In the genomic region with DNA sequence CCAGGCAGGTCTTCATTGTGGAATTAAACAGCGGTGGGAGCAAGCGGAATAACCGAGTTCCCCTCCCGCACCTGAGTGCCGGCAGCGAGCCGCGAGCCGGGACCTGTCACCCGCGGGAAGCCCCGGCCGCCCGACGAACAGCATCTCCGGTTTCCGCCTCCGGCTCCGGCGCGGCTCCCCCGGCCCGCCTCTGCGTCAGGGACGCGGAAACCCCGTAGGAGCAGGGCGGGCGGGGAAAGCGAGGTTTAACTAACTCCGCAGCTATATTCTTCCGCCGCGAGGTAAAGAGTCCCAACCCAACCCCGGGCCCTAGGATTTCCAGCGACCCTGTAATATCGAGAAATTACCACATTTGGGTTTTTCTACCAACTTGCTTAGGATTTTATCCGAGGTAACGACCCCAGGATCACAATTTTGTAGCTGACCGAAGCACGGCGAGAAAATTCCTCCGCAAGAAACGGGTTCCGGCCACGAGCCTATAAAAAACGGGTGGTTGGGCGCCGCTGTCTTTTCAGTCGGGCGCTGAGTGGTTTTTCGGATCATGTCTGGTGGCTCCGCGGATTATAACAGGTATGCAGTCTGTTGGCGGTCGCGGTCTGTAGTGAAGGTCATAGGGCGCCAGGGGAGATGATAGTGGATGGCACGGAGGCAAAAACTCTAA, we compare ENCODE assay signal across 1 cellular context.
TF ChIP-seq lines count a peak whose summit lies in the region.

A gene (plus strand): TSS at position 508 of the 661 bp plus-strand sequence. CDS start 34 bp downstream, at position 542.

TF ChIP-seq in HepG2, 621 proteins besides CTCF, POLR2A, EP300 and RAD21 (continued from another document and continues in another):
- TF ChIP-seq, protein P1, sequence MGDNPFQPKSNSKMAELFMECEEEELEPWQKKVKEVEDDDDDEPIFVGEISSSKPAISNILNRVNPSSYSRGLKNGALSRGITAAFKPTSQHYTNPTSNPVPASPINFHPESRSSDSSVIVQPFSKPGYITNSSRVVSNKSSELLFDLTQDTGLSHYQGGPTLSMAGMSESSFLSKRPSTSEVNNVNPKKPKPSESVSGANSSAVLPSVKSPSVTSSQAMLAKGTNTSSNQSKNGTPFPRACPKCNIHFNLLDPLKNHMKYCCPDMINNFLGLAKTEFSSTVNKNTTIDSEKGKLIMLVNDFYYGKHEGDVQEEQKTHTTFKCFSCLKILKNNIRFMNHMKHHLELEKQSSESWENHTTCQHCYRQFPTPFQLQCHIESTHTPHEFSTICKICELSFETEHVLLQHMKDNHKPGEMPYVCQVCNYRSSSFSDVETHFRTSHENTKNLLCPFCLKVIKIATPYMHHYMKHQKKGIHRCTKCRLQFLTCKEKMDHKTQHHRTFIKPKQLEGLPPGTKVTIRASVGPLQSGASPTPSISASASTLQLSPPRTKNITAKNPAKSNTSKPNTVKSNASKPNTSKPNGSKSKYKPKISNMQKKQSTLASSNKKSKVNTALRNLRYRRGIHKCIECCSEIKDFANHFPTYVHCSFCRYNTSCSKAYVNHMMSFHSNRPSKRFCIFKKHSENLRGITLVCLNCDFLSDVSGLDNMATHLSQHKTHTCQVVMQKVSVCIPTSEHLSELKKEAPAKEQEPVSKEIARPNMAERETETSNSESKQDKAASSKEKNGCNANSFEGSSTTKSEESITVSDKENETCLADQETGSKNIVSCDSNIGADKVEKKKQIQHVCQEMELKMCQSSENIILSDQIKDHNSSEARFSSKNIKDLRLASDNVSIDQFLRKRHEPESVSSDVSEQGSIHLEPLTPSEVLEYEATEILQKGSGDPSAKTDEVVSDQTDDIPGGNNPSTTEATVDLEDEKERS (CRISPR knock-in tag; IDR thresholded peaks at IDR 0.05) = 0 out of 2 replicates have a peak, but pooled peaks have one; percentile 74
- TF ChIP-seq RORA (CRISPR knock-in tag; IDR thresholded peaks at IDR 0.05) = no peak
- TF ChIP-seq PHF8 (CRISPR knock-in tag; IDR thresholded peaks at IDR 0.05) = peak; percentile 73
- no peak for TF ChIP-seq ZFP62 (CRISPR knock-in tag; IDR thresholded peaks at IDR 0.05)
- 0 out of 2 replicates have a peak, but pooled peaks have one; percentile 39 for TF ChIP-seq AKAP8 (CRISPR knock-in tag; IDR thresholded peaks at IDR 0.05)
- TF ChIP-seq ZNF136 (CRISPR knock-in tag; IDR thresholded peaks at IDR 0.05; ENCODE audit: low read depth) = peak; percentile 94
- no peak for TF ChIP-seq PAX8 (CRISPR knock-in tag; IDR thresholded peaks at IDR 0.05; ENCODE audit: borderline replicate concordance)
- no peak; the same call in 1 of the 2 replicates for TF ChIP-seq ZNF234 (CRISPR knock-in tag; conservative IDR thresholded peaks at IDR 0.05)
- TF ChIP-seq, protein P2, sequence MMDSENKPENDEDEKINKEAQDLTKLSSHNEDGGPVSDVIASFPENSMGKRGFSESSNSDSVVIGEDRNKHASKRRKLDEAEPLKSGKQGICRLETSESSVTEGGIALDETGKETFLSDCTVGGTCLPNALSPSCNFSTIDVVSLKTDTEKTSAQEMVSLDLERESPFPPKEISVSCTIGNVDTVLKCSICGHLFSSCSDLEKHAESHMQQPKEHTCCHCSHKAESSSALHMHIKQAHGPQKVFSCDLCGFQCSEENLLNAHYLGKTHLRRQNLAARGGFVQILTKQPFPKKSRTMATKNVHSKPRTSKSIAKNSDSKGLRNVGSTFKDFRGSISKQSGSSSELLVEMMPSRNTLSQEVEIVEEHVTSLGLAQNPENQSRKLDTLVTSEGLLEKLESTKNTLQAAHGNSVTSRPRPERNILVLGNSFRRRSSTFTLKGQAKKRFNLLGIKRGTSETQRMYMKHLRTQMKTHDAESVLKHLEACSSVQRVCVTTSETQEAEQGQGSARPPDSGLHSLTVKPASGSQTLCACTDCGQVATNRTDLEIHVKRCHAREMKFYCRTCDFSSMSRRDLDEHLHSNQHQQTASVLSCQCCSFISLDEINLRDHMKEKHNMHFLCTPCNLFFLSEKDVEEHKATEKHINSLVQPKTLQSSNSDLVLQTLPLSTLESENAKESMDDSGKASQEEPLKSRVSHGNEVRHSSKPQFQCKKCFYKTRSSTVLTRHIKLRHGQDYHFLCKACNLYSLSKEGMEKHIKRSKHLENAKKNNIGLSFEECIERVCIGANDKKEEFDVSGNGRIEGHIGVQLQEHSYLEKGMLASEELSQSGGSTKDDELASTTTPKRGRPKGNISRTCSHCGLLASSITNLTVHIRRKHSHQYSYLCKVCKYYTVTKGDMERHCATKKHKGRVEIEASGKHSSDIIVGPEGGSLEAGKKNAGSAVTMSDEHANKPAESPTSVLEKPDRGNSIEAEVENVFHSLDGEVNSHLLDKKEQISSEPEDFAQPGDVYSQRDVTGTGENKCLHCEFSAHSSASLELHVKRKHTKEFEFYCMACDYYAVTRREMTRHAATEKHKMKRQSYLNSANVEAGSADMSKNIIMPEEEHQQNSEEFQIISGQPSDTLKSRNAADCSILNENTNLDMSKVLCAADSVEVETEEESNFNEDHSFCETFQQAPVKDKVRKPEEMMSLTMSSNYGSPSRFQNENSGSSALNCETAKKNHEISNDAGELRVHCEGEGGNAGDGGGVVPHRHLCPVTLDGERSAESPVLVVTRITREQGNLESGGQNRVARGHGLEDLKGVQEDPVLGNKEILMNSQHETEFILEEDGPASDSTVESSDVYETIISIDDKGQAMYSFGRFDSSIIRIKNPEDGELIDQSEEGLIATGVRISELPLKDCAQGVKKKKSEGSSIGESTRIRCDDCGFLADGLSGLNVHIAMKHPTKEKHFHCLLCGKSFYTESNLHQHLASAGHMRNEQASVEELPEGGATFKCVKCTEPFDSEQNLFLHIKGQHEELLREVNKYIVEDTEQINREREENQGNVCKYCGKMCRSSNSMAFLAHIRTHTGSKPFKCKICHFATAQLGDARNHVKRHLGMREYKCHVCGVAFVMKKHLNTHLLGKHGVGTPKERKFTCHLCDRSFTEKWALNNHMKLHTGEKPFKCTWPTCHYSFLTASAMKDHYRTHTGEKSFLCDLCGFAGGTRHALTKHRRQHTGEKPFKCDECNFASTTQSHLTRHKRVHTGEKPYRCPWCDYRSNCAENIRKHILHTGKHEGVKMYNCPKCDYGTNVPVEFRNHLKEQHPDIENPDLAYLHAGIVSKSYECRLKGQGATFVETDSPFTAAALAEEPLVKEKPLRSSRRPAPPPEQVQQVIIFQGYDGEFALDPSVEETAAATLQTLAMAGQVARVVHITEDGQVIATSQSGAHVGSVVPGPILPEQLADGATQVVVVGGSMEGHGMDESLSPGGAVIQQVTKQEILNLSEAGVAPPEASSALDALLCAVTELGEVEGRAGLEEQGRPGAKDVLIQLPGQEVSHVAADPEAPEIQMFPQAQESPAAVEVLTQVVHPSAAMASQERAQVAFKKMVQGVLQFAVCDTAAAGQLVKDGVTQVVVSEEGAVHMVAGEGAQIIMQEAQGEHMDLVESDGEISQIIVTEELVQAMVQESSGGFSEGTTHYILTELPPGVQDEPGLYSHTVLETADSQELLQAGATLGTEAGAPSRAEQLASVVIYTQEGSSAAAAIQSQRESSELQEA (CRISPR knock-in tag; IDR thresholded peaks at IDR 0.05; ENCODE audit: not compliant biosample characterization) = no peak
- TF ChIP-seq MTA1 (CRISPR knock-in tag; IDR thresholded peaks at IDR 0.05; ENCODE audit: borderline replicate concordance) = peak; percentile 84; the same call in 1 of the 2 replicates
- TF ChIP-seq, protein P3, sequence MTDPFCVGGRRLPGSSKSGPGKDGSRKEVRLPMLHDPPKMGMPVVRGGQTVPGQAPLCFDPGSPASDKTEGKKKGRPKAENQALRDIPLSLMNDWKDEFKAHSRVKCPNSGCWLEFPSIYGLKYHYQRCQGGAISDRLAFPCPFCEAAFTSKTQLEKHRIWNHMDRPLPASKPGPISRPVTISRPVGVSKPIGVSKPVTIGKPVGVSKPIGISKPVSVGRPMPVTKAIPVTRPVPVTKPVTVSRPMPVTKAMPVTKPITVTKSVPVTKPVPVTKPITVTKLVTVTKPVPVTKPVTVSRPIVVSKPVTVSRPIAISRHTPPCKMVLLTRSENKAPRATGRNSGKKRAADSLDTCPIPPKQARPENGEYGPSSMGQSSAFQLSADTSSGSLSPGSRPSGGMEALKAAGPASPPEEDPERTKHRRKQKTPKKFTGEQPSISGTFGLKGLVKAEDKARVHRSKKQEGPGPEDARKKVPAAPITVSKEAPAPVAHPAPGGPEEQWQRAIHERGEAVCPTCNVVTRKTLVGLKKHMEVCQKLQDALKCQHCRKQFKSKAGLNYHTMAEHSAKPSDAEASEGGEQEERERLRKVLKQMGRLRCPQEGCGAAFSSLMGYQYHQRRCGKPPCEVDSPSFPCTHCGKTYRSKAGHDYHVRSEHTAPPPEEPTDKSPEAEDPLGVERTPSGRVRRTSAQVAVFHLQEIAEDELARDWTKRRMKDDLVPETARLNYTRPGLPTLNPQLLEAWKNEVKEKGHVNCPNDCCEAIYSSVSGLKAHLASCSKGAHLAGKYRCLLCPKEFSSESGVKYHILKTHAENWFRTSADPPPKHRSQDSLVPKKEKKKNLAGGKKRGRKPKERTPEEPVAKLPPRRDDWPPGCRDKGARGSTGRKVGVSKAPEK (CRISPR knock-in tag; IDR thresholded peaks at IDR 0.05; ENCODE audit: borderline replicate concordance) = no peak
- TF ChIP-seq JUNB (CRISPR knock-in tag; IDR thresholded peaks at IDR 0.05; ENCODE audit: borderline replicate concordance) = 0 out of 2 replicates have a peak, but pooled peaks have one; percentile 42
- TF ChIP-seq FOSL2 (CRISPR knock-in tag; IDR thresholded peaks at IDR 0.05) = peak; percentile 31; the same call in 1 of the 2 replicates
- TF ChIP-seq, protein P4, sequence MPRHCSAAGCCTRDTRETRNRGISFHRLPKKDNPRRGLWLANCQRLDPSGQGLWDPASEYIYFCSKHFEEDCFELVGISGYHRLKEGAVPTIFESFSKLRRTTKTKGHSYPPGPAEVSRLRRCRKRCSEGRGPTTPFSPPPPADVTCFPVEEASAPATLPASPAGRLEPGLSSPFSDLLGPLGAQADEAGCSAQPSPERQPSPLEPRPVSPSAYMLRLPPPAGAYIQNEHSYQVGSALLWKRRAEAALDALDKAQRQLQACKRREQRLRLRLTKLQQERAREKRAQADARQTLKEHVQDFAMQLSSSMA (CRISPR knock-in tag; IDR thresholded peaks at IDR 0.05) = 0 out of 2 replicates have a peak, but pooled peaks have one; percentile 37
- TF ChIP-seq, protein P5, sequence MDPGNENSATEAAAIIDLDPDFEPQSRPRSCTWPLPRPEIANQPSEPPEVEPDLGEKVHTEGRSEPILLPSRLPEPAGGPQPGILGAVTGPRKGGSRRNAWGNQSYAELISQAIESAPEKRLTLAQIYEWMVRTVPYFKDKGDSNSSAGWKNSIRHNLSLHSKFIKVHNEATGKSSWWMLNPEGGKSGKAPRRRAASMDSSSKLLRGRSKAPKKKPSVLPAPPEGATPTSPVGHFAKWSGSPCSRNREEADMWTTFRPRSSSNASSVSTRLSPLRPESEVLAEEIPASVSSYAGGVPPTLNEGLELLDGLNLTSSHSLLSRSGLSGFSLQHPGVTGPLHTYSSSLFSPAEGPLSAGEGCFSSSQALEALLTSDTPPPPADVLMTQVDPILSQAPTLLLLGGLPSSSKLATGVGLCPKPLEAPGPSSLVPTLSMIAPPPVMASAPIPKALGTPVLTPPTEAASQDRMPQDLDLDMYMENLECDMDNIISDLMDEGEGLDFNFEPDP (CRISPR knock-in tag; conservative IDR thresholded peaks at IDR 0.05) = no peak
- peak; percentile 93; the same call in 1 of the 2 replicates for TF ChIP-seq ELF4 (CRISPR knock-in tag; IDR thresholded peaks at IDR 0.05; ENCODE audit: borderline replicate concordance)
- TF ChIP-seq ZNF781 (CRISPR knock-in tag; IDR thresholded peaks at IDR 0.05; ENCODE audit: borderline replicate concordance, not compliant biosample characterization) = peak; percentile 43
- no peak; the same call in 1 of the 2 replicates for TF ChIP-seq ZFP37 (CRISPR knock-in tag; IDR thresholded peaks at IDR 0.05; ENCODE audit: borderline replicate concordance)
- no peak for TF ChIP-seq SYNCRIP (IDR thresholded peaks at IDR 0.05; ENCODE audit: insufficient read depth, low read depth, low read length)
- peak; percentile 94 for TF ChIP-seq TAF1 (CRISPR knock-in tag; IDR thresholded peaks at IDR 0.05)
- TF ChIP-seq RFXANK (CRISPR knock-in tag; IDR thresholded peaks at IDR 0.05) = no peak; the same call in 1 of the 2 replicates
- TF ChIP-seq RBAK (CRISPR knock-in tag; IDR thresholded peaks at IDR 0.05) = no peak
- peak; percentile 68; the same call in 1 of the 2 replicates for TF ChIP-seq KLF9 (CRISPR knock-in tag; IDR thresholded peaks at IDR 0.05; ENCODE audit: low read depth)
- peak; percentile 25; the same call in 1 of the 2 replicates for TF ChIP-seq TGIF2 (CRISPR knock-in tag; IDR thresholded peaks at IDR 0.05)
- no peak for TF ChIP-seq ARNT (IDR thresholded peaks at IDR 0.05)
- no peak for TF ChIP-seq ZNF839 (CRISPR knock-in tag; IDR thresholded peaks at IDR 0.05; ENCODE audit: borderline replicate concordance)
- no peak for TF ChIP-seq PRPF4 (IDR thresholded peaks at IDR 0.05; ENCODE audit: low read depth, low read length, poor library complexity, severe bottlenecking)
- TF ChIP-seq GPN1 (CRISPR knock-in tag; IDR thresholded peaks at IDR 0.05; ENCODE audit: borderline replicate concordance) = no peak; the same call in 1 of the 2 replicates
- no peak for TF ChIP-seq ZNF644 (CRISPR knock-in tag; IDR thresholded peaks at IDR 0.05; ENCODE audit: low read depth)
- TF ChIP-seq REPIN1 (CRISPR knock-in tag; IDR thresholded peaks at IDR 0.05; ENCODE audit: borderline replicate concordance, low read depth) = peak; percentile 19; the same call in 1 of the 2 replicates
- TF ChIP-seq ZNF451 (CRISPR knock-in tag; IDR thresholded peaks at IDR 0.05) = no peak
- TF ChIP-seq, protein P6, sequence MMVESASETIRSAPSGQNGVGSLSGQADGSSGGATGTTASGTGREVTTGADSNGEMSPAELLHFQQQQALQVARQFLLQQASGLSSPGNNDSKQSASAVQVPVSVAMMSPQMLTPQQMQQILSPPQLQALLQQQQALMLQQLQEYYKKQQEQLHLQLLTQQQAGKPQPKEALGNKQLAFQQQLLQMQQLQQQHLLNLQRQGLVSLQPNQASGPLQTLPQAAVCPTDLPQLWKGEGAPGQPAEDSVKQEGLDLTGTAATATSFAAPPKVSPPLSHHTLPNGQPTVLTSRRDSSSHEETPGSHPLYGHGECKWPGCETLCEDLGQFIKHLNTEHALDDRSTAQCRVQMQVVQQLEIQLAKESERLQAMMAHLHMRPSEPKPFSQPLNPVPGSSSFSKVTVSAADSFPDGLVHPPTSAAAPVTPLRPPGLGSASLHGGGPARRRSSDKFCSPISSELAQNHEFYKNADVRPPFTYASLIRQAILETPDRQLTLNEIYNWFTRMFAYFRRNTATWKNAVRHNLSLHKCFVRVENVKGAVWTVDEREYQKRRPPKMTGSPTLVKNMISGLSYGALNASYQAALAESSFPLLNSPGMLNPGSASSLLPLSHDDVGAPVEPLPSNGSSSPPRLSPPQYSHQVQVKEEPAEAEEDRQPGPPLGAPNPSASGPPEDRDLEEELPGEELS (CRISPR knock-in tag; IDR thresholded peaks at IDR 0.05) = peak; percentile 48; the same call in 1 of the 2 replicates
- TF ChIP-seq, protein P7, sequence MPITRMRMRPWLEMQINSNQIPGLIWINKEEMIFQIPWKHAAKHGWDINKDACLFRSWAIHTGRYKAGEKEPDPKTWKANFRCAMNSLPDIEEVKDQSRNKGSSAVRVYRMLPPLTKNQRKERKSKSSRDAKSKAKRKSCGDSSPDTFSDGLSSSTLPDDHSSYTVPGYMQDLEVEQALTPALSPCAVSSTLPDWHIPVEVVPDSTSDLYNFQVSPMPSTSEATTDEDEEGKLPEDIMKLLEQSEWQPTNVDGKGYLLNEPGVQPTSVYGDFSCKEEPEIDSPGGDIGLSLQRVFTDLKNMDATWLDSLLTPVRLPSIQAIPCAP (CRISPR knock-in tag; IDR thresholded peaks at IDR 0.05; ENCODE audit: low read depth) = no peak
